8 cellular contexts compared by ENCODE assay signal in genomic region chr1:165143437-165144065, GRCh38.
DNase-seq lines count a peak whose midpoint lies in the region; ATAC-seq and TF ChIP-seq lines count a peak whose summit lies in the region.

No MANE protein-coding gene starts in this region.

- H3K4me1 ChIP-seq in prostate gland (replicated peaks): no peaks in the 10 kb centered on the region

- no peak for TF ChIP-seq POLR2A in prostate gland (IDR thresholded peaks at IDR 0.05)

- peak; percentile 72 for TF ChIP-seq CTCF in brain microvascular endothelial cell (IDR thresholded peaks at IDR 0.05; ENCODE audit: low read depth, low read length, missing control alignments)
- TF ChIP-seq CTCF in prostate gland (IDR thresholded peaks at IDR 0.05): peak; percentile 19 to 47 (median 31)

- H3K27ac ChIP-seq in brain microvascular endothelial cell (no peak overlapping the region), prostate gland (no peak overlapping the region)

- DNase-seq in SKM-1 (lab: John Stamatoyannopoulos, UW; ENCODE audit: unreplicated experiment): peak; percentile 5
- DNase-seq in SKM-1 treated with dmso at 0.1 percent for 144 hours (lab: John Stamatoyannopoulos, UW; ENCODE audit: unreplicated experiment): no peak
- DNase-seq in NCI-H345 treated with DMSO at 0.1 percent for 48 hours (lab: John Stamatoyannopoulos, UW; ENCODE audit: unreplicated experiment): peak; percentile 3
- DNase-seq in brain microvascular endothelial cell: no peak
- no peak for DNase-seq in prostate gland (ENCODE audit: low spot score)
- DNase-seq in islet precursor cell: no peak

- H3K4me3 ChIP-seq in brain microvascular endothelial cell (ENCODE audit: low read depth, low read length) (no peak overlapping the region), prostate gland (no peak overlapping the region)

- intact Hi-C loops in prostate gland (cut with DNase I): loop anchor here (5.0 to 10.0 kb wide), 2 partner anchors 224 to 451 kb away; no protein-coding TSS in a partner anchor

- no peaks in the 10 kb centered on the region for H3K27me3 ChIP-seq in brain microvascular endothelial cell (replicated peaks)
- no peaks in the 10 kb centered on the region for H3K27me3 ChIP-seq in prostate gland (replicated peaks; ENCODE audit: insufficient read depth)

- no peaks in the 10 kb centered on the region for H3K36me3 ChIP-seq in brain microvascular endothelial cell (replicated peaks)
- no peaks in the 10 kb centered on the region for H3K36me3 ChIP-seq in prostate gland

- no peaks in the 10 kb centered on the region for H3K9me3 ChIP-seq in prostate gland

- no peak for ATAC-seq in GM21737 (IDR thresholded peaks at IDR 0.05; ENCODE audit: unreplicated experiment)
- ATAC-seq in GM18858 (IDR thresholded peaks at IDR 0.05; ENCODE audit: unreplicated experiment): no peak

- WGBS in prostate gland: 64% methylated on average over 4 of the region's 4 CpGs

- in situ Hi-C loops in brain microvascular endothelial cell (cut with HindIII; ENCODE audit: low pct_ligation_motif_present, low sequenced_read_pairs): no loop called here

Comparison
In these comparisons a context has a peak if more than half of its experiments do, and no peak if none do; other contexts are left out.
1. DNase-seq: peak in SKM-1 (single experiment) and NCI-H345 treated with DMSO at 0.1 percent for 48 hours (single experiment); none in SKM-1 treated with dmso at 0.1 percent for 144 hours (single experiment), brain microvascular endothelial cell (single experiment), prostate gland (single experiment) and islet precursor cell (single experiment).